Comparison of ENCODE assay signal across 2 cellular contexts in the genomic region with DNA sequence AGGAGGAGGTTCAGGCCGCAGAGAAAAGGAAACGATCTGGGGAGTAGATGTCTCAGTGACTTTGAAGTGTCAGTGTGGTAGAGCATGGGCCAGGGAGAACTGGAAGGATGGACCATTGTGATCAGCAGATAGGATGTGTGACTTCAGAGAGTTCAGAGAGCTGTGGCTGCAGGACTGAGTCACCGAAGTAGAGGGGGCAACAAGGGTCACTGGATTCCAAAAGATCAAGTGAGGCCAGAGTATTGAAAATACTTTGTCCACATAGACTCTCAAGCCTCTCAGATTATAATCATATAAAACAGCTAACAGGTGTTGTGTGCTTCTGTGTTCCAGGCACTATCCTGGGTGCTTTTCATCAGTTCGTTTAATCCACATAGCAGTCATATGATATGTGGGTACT.
TF ChIP-seq lines count a peak whose summit lies in the region.

No MANE protein-coding gene starts in this region.

TF ChIP-seq in SK-N-SH, 30 proteins besides CTCF, POLR2A, EP300 and RAD21 (continued from another document):
- no peak for TF ChIP-seq POLR2AphosphoS5 (IDR thresholded peaks at IDR 0.05; ENCODE audit: low read depth, low read length)
- no peak for TF ChIP-seq TAF1 (IDR thresholded peaks at IDR 0.05; ENCODE audit: borderline replicate concordance, low read depth, low read length)
- TF ChIP-seq RFX5 (IDR thresholded peaks at IDR 0.05; ENCODE audit: low read length): no peak
- no peak for TF ChIP-seq RXRA (IDR thresholded peaks at IDR 0.05; ENCODE audit: borderline replicate concordance, low read depth)
- no peak for TF ChIP-seq USF1 (IDR thresholded peaks at IDR 0.05; ENCODE audit: borderline replicate concordance, low read depth)
- TF ChIP-seq FOXM1 (IDR thresholded peaks at IDR 0.05; ENCODE audit: low read depth): no peak
TF ChIP-seq in SK-N-SH: peak in this region for 0.

TF ChIP-seq in SK-N-SH treated with all-trans-retinoic acid at 6 μM for 48 hours, 23 proteins besides CTCF, POLR2A, EP300 and RAD21 (continued from another document):
- TF ChIP-seq PATZ1 (CRISPR knock-in tag; IDR thresholded peaks at IDR 0.05; ENCODE audit: borderline replicate concordance) (no peak), ZNF70 (CRISPR knock-in tag; IDR thresholded peaks at IDR 0.05) (no peak), OSR1 (CRISPR knock-in tag; IDR thresholded peaks at IDR 0.05) (no peak), PPARA (CRISPR knock-in tag; IDR thresholded peaks at IDR 0.05; ENCODE audit: borderline replicate concordance) (no peak), CSDC2 (CRISPR knock-in tag; IDR thresholded peaks at IDR 0.05) (no peak), SNAI2 (CRISPR knock-in tag; IDR thresholded peaks at IDR 0.05) (no peak), TCF4 (CRISPR knock-in tag; IDR thresholded peaks at IDR 0.05; ENCODE audit: borderline replicate concordance) (no peak), ARNTL (CRISPR knock-in tag; IDR thresholded peaks at IDR 0.05; ENCODE audit: borderline replicate concordance, low read depth) (no peak), ZNF8 (CRISPR knock-in tag; IDR thresholded peaks at IDR 0.05) (no peak), TOX (CRISPR knock-in tag; IDR thresholded peaks at IDR 0.05; ENCODE audit: borderline replicate concordance) (no peak), RARB (CRISPR knock-in tag; IDR thresholded peaks at IDR 0.05) (no peak), ESRRG (CRISPR knock-in tag; IDR thresholded peaks at IDR 0.05) (no peak), BACH2 (CRISPR knock-in tag; IDR thresholded peaks at IDR 0.05; ENCODE audit: borderline replicate concordance) (no peak)
- TF ChIP-seq, protein P1, sequence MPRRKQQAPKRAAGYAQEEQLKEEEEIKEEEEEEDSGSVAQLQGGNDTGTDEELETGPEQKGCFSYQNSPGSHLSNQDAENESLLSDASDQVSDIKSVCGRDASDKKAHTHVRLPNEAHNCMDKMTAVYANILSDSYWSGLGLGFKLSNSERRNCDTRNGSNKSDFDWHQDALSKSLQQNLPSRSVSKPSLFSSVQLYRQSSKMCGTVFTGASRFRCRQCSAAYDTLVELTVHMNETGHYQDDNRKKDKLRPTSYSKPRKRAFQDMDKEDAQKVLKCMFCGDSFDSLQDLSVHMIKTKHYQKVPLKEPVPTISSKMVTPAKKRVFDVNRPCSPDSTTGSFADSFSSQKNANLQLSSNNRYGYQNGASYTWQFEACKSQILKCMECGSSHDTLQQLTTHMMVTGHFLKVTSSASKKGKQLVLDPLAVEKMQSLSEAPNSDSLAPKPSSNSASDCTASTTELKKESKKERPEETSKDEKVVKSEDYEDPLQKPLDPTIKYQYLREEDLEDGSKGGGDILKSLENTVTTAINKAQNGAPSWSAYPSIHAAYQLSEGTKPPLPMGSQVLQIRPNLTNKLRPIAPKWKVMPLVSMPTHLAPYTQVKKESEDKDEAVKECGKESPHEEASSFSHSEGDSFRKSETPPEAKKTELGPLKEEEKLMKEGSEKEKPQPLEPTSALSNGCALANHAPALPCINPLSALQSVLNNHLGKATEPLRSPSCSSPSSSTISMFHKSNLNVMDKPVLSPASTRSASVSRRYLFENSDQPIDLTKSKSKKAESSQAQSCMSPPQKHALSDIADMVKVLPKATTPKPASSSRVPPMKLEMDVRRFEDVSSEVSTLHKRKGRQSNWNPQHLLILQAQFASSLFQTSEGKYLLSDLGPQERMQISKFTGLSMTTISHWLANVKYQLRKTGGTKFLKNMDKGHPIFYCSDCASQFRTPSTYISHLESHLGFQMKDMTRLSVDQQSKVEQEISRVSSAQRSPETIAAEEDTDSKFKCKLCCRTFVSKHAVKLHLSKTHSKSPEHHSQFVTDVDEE (CRISPR knock-in tag; IDR thresholded peaks at IDR 0.05): no peak
- TF ChIP-seq, protein P2, sequence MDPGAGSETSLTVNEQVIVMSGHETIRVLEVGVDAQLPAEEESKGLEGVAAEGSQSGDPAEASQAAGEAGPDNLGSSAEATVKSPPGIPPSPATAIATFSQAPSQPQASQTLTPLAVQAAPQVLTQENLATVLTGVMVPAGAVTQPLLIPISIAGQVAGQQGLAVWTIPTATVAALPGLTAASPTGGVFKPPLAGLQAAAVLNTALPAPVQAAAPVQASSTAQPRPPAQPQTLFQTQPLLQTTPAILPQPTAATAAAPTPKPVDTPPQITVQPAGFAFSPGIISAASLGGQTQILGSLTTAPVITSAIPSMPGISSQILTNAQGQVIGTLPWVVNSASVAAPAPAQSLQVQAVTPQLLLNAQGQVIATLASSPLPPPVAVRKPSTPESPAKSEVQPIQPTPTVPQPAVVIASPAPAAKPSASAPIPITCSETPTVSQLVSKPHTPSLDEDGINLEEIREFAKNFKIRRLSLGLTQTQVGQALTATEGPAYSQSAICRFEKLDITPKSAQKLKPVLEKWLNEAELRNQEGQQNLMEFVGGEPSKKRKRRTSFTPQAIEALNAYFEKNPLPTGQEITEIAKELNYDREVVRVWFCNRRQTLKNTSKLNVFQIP (CRISPR knock-in tag; IDR thresholded peaks at IDR 0.05; ENCODE audit: borderline replicate concordance, low read depth): no peak
- TF ChIP-seq, protein P3, sequence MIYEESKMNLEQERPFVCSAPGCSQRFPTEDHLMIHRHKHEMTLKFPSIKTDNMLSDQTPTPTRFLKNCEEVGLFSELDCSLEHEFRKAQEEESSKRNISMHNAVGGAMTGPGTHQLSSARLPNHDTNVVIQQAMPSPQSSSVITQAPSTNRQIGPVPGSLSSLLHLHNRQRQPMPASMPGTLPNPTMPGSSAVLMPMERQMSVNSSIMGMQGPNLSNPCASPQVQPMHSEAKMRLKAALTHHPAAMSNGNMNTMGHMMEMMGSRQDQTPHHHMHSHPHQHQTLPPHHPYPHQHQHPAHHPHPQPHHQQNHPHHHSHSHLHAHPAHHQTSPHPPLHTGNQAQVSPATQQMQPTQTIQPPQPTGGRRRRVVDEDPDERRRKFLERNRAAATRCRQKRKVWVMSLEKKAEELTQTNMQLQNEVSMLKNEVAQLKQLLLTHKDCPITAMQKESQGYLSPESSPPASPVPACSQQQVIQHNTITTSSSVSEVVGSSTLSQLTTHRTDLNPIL (CRISPR knock-in tag; IDR thresholded peaks at IDR 0.05; ENCODE audit: low read depth): no peak
